ENCODE assay signal across 9 cellular contexts in the genomic region with DNA sequence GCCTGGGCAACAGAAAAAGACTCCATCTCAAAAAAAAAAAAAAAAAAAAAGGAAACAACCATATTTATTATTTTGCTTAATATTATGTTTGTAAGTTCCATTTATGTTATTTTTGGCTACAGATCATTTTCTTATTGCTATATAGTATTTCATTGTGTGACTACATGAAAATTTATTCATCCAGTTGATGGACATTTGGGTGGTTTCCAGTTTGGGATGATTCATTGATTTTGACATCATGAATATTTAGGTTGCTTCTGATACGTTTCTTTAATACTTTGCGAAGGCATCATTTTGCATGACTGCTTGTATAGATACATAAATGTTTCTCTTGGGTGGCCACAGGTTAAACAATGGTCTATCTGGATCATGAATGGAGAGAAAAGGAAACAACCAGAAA. TPM values are rescaled to one million over a fixed set of nuclear protein-coding genes. Genes with fewer than 3 reads are reported as not detected.
"Had no signal": no experiment of that assay in that cellular context is flagged by ENCODE, and none has a peak within 500 bp of the region (broad histone marks: within the 10 kb centered on the region; RNA-seq: fewer than 3 reads in every experiment).

No MANE protein-coding gene starts in this region.

- H3K4me3 ChIP-seq: GM23338 had no signal

- H3K4me3 Mint-ChIP-seq: GM23338, H9, IgD-negative memory B cell had no signal

- H3K4me1 Mint-ChIP-seq: IgD-negative memory B cell had no signal

- H3K27ac ChIP-seq: HL-60 had no signal

- H2AFZ ChIP-seq: GM23338 had no signal

- DNase-seq: H9, HCEC 1CT, KBM-7 had no signal

- H3K27me3 Mint-ChIP-seq: IgD-negative memory B cell had no signal

- H3K9me3 Mint-ChIP-seq: GM23338 had no signal

- H3K27ac Mint-ChIP-seq: GM23338, H9, IgD-negative memory B cell had no signal

- H3K36me3 Mint-ChIP-seq: IgD-negative memory B cell had no signal

- H3K4me2 ChIP-seq: GM23338 had no signal

RNA-seq across cellular contexts. Expression of gene NPSR1, which starts 2.0 kb away (rescaled TPM):
- total RNA-seq: GM23338, H1, H9, HepG2, HT1080 had no signal
